In the genomic region with DNA sequence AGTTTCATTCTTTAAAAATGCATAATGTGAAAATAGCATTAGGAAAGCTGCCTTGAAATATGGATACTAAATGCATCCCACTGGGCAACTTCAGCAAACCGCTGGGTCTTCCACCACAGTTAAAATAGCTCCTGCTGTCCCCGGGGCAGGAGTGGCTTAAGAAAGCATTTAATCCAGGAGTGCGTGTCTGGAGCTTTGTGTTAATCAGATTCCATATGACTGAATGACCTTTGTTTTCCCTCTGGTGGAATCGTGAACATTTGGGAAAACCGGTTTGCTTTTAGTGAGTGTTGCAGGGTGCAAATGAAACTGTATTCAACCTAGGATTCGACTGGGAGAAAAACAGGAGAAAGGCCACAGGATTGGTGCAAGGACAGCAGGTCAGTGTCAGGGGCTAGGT, we compare ENCODE assay signal across 1 cellular context.
TF ChIP-seq lines count a peak whose summit lies in the region.

No MANE protein-coding gene starts in this region.

TF ChIP-seq in H1, 55 proteins besides CTCF, POLR2A, EP300 and RAD21 (continued from another document):
- TF ChIP-seq, protein P1, sequence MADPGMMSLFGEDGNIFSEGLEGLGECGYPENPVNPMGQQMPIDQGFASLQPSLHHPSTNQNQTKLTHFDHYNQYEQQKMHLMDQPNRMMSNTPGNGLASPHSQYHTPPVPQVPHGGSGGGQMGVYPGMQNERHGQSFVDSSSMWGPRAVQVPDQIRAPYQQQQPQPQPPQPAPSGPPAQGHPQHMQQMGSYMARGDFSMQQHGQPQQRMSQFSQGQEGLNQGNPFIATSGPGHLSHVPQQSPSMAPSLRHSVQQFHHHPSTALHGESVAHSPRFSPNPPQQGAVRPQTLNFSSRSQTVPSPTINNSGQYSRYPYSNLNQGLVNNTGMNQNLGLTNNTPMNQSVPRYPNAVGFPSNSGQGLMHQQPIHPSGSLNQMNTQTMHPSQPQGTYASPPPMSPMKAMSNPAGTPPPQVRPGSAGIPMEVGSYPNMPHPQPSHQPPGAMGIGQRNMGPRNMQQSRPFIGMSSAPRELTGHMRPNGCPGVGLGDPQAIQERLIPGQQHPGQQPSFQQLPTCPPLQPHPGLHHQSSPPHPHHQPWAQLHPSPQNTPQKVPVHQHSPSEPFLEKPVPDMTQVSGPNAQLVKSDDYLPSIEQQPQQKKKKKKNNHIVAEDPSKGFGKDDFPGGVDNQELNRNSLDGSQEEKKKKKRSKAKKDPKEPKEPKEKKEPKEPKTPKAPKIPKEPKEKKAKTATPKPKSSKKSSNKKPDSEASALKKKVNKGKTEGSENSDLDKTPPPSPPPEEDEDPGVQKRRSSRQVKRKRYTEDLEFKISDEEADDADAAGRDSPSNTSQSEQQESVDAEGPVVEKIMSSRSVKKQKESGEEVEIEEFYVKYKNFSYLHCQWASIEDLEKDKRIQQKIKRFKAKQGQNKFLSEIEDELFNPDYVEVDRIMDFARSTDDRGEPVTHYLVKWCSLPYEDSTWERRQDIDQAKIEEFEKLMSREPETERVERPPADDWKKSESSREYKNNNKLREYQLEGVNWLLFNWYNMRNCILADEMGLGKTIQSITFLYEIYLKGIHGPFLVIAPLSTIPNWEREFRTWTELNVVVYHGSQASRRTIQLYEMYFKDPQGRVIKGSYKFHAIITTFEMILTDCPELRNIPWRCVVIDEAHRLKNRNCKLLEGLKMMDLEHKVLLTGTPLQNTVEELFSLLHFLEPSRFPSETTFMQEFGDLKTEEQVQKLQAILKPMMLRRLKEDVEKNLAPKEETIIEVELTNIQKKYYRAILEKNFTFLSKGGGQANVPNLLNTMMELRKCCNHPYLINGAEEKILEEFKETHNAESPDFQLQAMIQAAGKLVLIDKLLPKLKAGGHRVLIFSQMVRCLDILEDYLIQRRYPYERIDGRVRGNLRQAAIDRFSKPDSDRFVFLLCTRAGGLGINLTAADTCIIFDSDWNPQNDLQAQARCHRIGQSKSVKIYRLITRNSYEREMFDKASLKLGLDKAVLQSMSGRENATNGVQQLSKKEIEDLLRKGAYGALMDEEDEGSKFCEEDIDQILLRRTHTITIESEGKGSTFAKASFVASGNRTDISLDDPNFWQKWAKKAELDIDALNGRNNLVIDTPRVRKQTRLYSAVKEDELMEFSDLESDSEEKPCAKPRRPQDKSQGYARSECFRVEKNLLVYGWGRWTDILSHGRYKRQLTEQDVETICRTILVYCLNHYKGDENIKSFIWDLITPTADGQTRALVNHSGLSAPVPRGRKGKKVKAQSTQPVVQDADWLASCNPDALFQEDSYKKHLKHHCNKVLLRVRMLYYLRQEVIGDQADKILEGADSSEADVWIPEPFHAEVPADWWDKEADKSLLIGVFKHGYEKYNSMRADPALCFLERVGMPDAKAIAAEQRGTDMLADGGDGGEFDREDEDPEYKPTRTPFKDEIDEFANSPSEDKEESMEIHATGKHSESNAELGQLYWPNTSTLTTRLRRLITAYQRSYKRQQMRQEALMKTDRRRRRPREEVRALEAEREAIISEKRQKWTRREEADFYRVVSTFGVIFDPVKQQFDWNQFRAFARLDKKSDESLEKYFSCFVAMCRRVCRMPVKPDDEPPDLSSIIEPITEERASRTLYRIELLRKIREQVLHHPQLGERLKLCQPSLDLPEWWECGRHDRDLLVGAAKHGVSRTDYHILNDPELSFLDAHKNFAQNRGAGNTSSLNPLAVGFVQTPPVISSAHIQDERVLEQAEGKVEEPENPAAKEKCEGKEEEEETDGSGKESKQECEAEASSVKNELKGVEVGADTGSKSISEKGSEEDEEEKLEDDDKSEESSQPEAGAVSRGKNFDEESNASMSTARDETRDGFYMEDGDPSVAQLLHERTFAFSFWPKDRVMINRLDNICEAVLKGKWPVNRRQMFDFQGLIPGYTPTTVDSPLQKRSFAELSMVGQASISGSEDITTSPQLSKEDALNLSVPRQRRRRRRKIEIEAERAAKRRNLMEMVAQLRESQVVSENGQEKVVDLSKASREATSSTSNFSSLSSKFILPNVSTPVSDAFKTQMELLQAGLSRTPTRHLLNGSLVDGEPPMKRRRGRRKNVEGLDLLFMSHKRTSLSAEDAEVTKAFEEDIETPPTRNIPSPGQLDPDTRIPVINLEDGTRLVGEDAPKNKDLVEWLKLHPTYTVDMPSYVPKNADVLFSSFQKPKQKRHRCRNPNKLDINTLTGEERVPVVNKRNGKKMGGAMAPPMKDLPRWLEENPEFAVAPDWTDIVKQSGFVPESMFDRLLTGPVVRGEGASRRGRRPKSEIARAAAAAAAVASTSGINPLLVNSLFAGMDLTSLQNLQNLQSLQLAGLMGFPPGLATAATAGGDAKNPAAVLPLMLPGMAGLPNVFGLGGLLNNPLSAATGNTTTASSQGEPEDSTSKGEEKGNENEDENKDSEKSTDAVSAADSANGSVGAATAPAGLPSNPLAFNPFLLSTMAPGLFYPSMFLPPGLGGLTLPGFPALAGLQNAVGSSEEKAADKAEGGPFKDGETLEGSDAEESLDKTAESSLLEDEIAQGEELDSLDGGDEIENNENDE (IDR thresholded peaks at IDR 0.05; ENCODE audit: insufficient replicate concordance, low read length), result no peak
- TF ChIP-seq CEBPB (IDR thresholded peaks at IDR 0.05; ENCODE audit: low read depth, low read length), result no peak
- TF ChIP-seq ZNF274 (IDR thresholded peaks at IDR 0.05; ENCODE audit: borderline replicate concordance, extremely low read depth, low read length), result no peak
- TF ChIP-seq KDM1A (IDR thresholded peaks at IDR 0.05; ENCODE audit: borderline replicate concordance, low read length), result no peak
